6 cellular contexts compared by ENCODE assay signal in genomic region chr11:65917077-65917433, GRCh38. TPM values are rescaled to one million over a fixed set of nuclear protein-coding genes. Genes with fewer than 3 reads are reported as not detected.
DNase-seq lines count a peak whose midpoint lies in the region; TF ChIP-seq lines count a peak whose summit lies in the region.

No MANE protein-coding gene starts in this region.

- peak overlapping the region; percentile 86 for H3K4me3 Mint-ChIP-seq in activated naive CD4-positive, alpha-beta T cell treated with anti-CD3 and anti-CD28 coated beads, Interleukin-2, amount 50 U/mL, for 24 hours
- peak overlapping the region; percentile 83 for H3K4me3 Mint-ChIP-seq in type B pancreatic cell

- H3K36me3 Mint-ChIP-seq in activated naive CD4-positive, alpha-beta T cell treated with anti-CD3 and anti-CD28 coated beads, Interleukin-2, amount 50 U/mL, for 24 hours: peaks cover under 1% of the 10 kb centered on the region
- no peaks in the 10 kb centered on the region for H3K36me3 Mint-ChIP-seq in type B pancreatic cell

- H3K4me1 Mint-ChIP-seq in activated naive CD4-positive, alpha-beta T cell treated with anti-CD3 and anti-CD28 coated beads, Interleukin-2, amount 50 U/mL, for 24 hours: peaks cover 43% of the 10 kb centered on the region
- H3K4me1 Mint-ChIP-seq in type B pancreatic cell (ENCODE audit: unreplicated experiment): peaks cover 16% of the 10 kb centered on the region

- H3K9me3 Mint-ChIP-seq in activated naive CD4-positive, alpha-beta T cell treated with anti-CD3 and anti-CD28 coated beads, Interleukin-2, amount 50 U/mL, for 24 hours: no peaks in the 10 kb centered on the region
- no peaks in the 10 kb centered on the region for H3K9me3 Mint-ChIP-seq in type B pancreatic cell

- H3K4me3 ChIP-seq in fibroblast of pulmonary artery (replicated peaks; ENCODE audit: low read depth, low read length): peak overlapping the region; percentile 95

- H3K27me3 Mint-ChIP-seq in activated naive CD4-positive, alpha-beta T cell treated with anti-CD3 and anti-CD28 coated beads, Interleukin-2, amount 50 U/mL, for 24 hours: no peaks in the 10 kb centered on the region
- no peaks in the 10 kb centered on the region for H3K27me3 Mint-ChIP-seq in type B pancreatic cell

- H3K27ac Mint-ChIP-seq in activated naive CD4-positive, alpha-beta T cell treated with anti-CD3 and anti-CD28 coated beads, Interleukin-2, amount 50 U/mL, for 24 hours: peak overlapping the region; percentile 66
- H3K27ac Mint-ChIP-seq in type B pancreatic cell: peak overlapping the region; percentile 74

- no peak for TF ChIP-seq CTCF in fibroblast of pulmonary artery (IDR thresholded peaks at IDR 0.05; ENCODE audit: low read length, missing control alignments)
- no peak for TF ChIP-seq CTCF in type B pancreatic cell (conservative IDR thresholded peaks at IDR 0.05)

- no peak for DNase-seq in activated naive CD4-positive, alpha-beta T cell (lab: John Stamatoyannopoulos, UW)
- DNase-seq in fibroblast of pulmonary artery (ENCODE audit: low read depth) (no peak), type B pancreatic cell (ENCODE audit: extremely low spot score, unreplicated experiment) (no peak)
- no peak for DNase-seq in stimulated activated CD4-positive, alpha-beta T cell treated with anti-CD3 and anti-CD28 coated beads, Interleukin-2, amount 100 ng/mL, for 48 hours
- DNase-seq in stimulated activated naive CD4-positive, alpha-beta T cell (lab: John Stamatoyannopoulos, UW): no peak

RNA-seq across cellular contexts. Expression of gene C11orf68, which starts 1.8 kb away (rescaled TPM):
- 27.9 and 31.2 TPM in 2 replicates for total RNA-seq in type B pancreatic cell (ENCODE audit: low replicate concordance)

RNA-seq across cellular contexts. Expression of gene DRAP1, which starts 2.2 kb away (rescaled TPM):
- total RNA-seq in type B pancreatic cell (ENCODE audit: low replicate concordance): 49.3 and 66.1 TPM in 2 replicates

RNA-seq across cellular contexts. Expression of gene FOSL1, which starts 16.9 kb away (rescaled TPM):
- 2.1 and 11.1 TPM in 2 replicates for total RNA-seq in type B pancreatic cell (ENCODE audit: low replicate concordance)

RNA-seq across cellular contexts. Expression of gene CCDC85B, which starts 26.6 kb away (rescaled TPM):
- total RNA-seq in type B pancreatic cell (ENCODE audit: low replicate concordance): 8.2 and 14.3 TPM in 2 replicates

RNA-seq across cellular contexts. Expression of gene TSGA10IP, which starts 28.2 kb away (rescaled TPM):
- 0.68 TPM in 1 of 2 replicates, not detected in the other for total RNA-seq in type B pancreatic cell (ENCODE audit: low replicate concordance)
